11 cellular contexts compared by ENCODE assay signal in genomic region chr14:23061995-23062394, GRCh38. TPM values are rescaled to one million over a fixed set of nuclear protein-coding genes. Genes with fewer than 3 reads are reported as not detected.
A peak's percentile ranks its signal among the peaks of the same experiment; 100 is the strongest.
DNase-seq lines count a peak whose midpoint lies in the region; ATAC-seq, FAIRE-seq and TF ChIP-seq lines count a peak whose summit lies in the region.
"Had no signal": no experiment of that assay in that cellular context is flagged by ENCODE, and none has a peak within 500 bp of the region (broad histone marks: within the 10 kb centered on the region; RNA-seq: fewer than 3 reads in every experiment).

No MANE protein-coding gene starts in this region.

- no peaks in the 10 kb centered on the region for H3K27me3 Mint-ChIP-seq in WTC11 (ENCODE audit: low read depth)

- POLR2A ChIA-PET in WTC11 (lab: Charles Lee): interaction anchor here (0.6 kb wide), 3 partner anchors 65 to 240 kb away, joined by 3 to 5 read pairs (median 4); no protein-coding TSS in a partner anchor

- H3K9me3 ChIP-seq in heart left ventricle: no peaks in the 10 kb centered on the region

- H3K4me1 Mint-ChIP-seq in WTC11: peaks cover 3% of the 10 kb centered on the region; the same call in 1 of the 2 replicates

- peak; percentile 88 for DNase-seq in GM04504 (ENCODE audit: low read depth)
- no peak for DNase-seq in WTC11 (ENCODE audit: low spot score)
- peak in 3 of 5 donors; percentile 56 to 70 (median 56) for DNase-seq in heart left ventricle
- peak; percentile 83 for DNase-seq in skeletal muscle cell (ENCODE audit: low read depth)
- no peak for DNase-seq in C1 segment of cervical spinal cord (lab: John Stamatoyannopoulos, UW)
- no peak for DNase-seq in stimulated activated CD4-positive, alpha-beta T cell treated with anti-CD3 and anti-CD28 coated beads, Interleukin-4, amount 100 ng/mL, for 24 hours
- DNase-seq in D721Med (ENCODE audit: insufficient read length, low spot score): no peak
- DNase-seq: amygdala had no signal

- no peak for TF ChIP-seq POLR2A in heart left ventricle (IDR thresholded peaks at IDR 0.05)

- H3K9me3 Mint-ChIP-seq in WTC11: no peaks in the 10 kb centered on the region

- H3K4me3 Mint-ChIP-seq in WTC11: no peak overlapping the region

- CTCF ChIA-PET in WTC11 (lab: Charles Lee): interaction anchor here (0.6 to 1.2 kb wide), 4 partner anchors 15 to 75 kb away, joined by 3 to 4 read pairs (median 4); no protein-coding TSS in a partner anchor

- peak overlapping the region in 2 of 12 donors; percentile 31 to 46 for H3K27ac ChIP-seq in heart left ventricle

- ATAC-seq in WTC11 (no peak), heart left ventricle (peak in 3 of 4 donors; percentile 14 to 57 (median 52)), HG02763 (IDR thresholded peaks at IDR 0.05; ENCODE audit: unreplicated experiment) (no peak)

- intact Hi-C loops in heart left ventricle (cut with DNase I): no loop called here

- no peak for TF ChIP-seq CTCF in WTC11 (IDR thresholded peaks at IDR 0.05)
- TF ChIP-seq CTCF in heart left ventricle (IDR thresholded peaks at IDR 0.05): no peak
- no peak for TF ChIP-seq CTCF in D721Med (IDR thresholded peaks at IDR 0.05; ENCODE audit: insufficient read depth, missing control alignments)

- WGBS in heart left ventricle, 4 donors: 0 to 18% (median 10%) methylated on average over 4 of the region's 4 CpGs

- no peaks in the 10 kb centered on the region for H3K27me3 ChIP-seq in heart left ventricle

- H3K36me3 ChIP-seq in heart left ventricle: peaks cover 0 to 89% (median 86%) of the 10 kb centered on the region in 9 donors

- H3K4me3 ChIP-seq in heart left ventricle (no peak overlapping the region), skeletal muscle cell (ENCODE audit: low read depth, low read length) (no peak overlapping the region)

- H3K36me3 Mint-ChIP-seq in WTC11: peaks cover 69% of the 10 kb centered on the region

- no peak for FAIRE-seq in D721Med (lab: Jason Lieb, UNC)

- peaks cover 0 to 27% (median 13%) of the 10 kb centered on the region in 12 donors for H3K4me1 ChIP-seq in heart left ventricle

- H3K27ac Mint-ChIP-seq in WTC11: 0 out of 2 replicates have a peak overlapping the region, but pooled peaks have one; percentile 53

TF ChIP-seq in WTC11, 78 proteins besides CTCF, POLR2A, EP300 and RAD21:
- no peak for TF ChIP-seq SOX15 (CRISPR knock-in tag; IDR thresholded peaks at IDR 0.05)
- no peak for TF ChIP-seq FOXP1 (CRISPR knock-in tag; IDR thresholded peaks at IDR 0.05; ENCODE audit: borderline replicate concordance)
- TF ChIP-seq TP53 (CRISPR knock-in tag; IDR thresholded peaks at IDR 0.05): no peak
- TF ChIP-seq ZNF416 (CRISPR knock-in tag; IDR thresholded peaks at IDR 0.05): no peak
- TF ChIP-seq KAT7 (CRISPR knock-in tag; IDR thresholded peaks at IDR 0.05; ENCODE audit: borderline replicate concordance): no peak
- no peak for TF ChIP-seq USF2 (CRISPR knock-in tag; IDR thresholded peaks at IDR 0.05)
- TF ChIP-seq CREB1 (CRISPR knock-in tag; IDR thresholded peaks at IDR 0.05): no peak
- no peak for TF ChIP-seq MLX (CRISPR knock-in tag; IDR thresholded peaks at IDR 0.05)
- TF ChIP-seq, protein P1, sequence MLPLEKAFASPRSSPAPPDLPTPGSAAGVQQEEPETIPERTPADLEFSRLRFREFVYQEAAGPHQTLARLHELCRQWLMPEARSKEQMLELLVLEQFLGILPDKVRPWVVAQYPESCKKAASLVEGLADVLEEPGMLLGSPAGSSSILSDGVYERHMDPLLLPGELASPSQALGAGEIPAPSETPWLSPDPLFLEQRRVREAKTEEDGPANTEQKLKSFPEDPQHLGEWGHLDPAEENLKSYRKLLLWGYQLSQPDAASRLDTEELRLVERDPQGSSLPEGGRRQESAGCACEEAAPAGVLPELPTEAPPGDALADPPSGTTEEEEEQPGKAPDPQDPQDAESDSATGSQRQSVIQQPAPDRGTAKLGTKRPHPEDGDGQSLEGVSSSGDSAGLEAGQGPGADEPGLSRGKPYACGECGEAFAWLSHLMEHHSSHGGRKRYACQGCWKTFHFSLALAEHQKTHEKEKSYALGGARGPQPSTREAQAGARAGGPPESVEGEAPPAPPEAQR (CRISPR knock-in tag; IDR thresholded peaks at IDR 0.05): no peak
- no peak for TF ChIP-seq PREB (CRISPR knock-in tag; IDR thresholded peaks at IDR 0.05; ENCODE audit: borderline replicate concordance)
- no peak for TF ChIP-seq JAZF1 (CRISPR knock-in tag; IDR thresholded peaks at IDR 0.05)
- no peak for TF ChIP-seq NR1H2 (CRISPR knock-in tag; IDR thresholded peaks at IDR 0.05)
- TF ChIP-seq ZNF423 (CRISPR knock-in tag; IDR thresholded peaks at IDR 0.05): no peak
- TF ChIP-seq HMGA2 (CRISPR knock-in tag; IDR thresholded peaks at IDR 0.05): no peak
- TF ChIP-seq, protein P2, sequence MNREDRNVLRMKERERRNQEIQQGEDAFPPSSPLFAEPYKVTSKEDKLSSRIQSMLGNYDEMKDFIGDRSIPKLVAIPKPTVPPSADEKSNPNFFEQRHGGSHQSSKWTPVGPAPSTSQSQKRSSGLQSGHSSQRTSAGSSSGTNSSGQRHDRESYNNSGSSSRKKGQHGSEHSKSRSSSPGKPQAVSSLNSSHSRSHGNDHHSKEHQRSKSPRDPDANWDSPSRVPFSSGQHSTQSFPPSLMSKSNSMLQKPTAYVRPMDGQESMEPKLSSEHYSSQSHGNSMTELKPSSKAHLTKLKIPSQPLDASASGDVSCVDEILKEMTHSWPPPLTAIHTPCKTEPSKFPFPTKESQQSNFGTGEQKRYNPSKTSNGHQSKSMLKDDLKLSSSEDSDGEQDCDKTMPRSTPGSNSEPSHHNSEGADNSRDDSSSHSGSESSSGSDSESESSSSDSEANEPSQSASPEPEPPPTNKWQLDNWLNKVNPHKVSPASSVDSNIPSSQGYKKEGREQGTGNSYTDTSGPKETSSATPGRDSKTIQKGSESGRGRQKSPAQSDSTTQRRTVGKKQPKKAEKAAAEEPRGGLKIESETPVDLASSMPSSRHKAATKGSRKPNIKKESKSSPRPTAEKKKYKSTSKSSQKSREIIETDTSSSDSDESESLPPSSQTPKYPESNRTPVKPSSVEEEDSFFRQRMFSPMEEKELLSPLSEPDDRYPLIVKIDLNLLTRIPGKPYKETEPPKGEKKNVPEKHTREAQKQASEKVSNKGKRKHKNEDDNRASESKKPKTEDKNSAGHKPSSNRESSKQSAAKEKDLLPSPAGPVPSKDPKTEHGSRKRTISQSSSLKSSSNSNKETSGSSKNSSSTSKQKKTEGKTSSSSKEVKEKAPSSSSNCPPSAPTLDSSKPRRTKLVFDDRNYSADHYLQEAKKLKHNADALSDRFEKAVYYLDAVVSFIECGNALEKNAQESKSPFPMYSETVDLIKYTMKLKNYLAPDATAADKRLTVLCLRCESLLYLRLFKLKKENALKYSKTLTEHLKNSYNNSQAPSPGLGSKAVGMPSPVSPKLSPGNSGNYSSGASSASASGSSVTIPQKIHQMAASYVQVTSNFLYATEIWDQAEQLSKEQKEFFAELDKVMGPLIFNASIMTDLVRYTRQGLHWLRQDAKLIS (CRISPR knock-in tag; IDR thresholded peaks at IDR 0.05; ENCODE audit: borderline replicate concordance): no peak
- no peak for TF ChIP-seq ESRRA (CRISPR knock-in tag; IDR thresholded peaks at IDR 0.05; ENCODE audit: borderline replicate concordance)
- TF ChIP-seq GRHL2 (CRISPR knock-in tag; IDR thresholded peaks at IDR 0.05; ENCODE audit: insufficient replicate concordance, severe bottlenecking): no peak
TF ChIP-seq in WTC11: peak in this region for 0.

RNA-seq across cellular contexts. Expression of gene CDH24, which starts 4.7 kb away (rescaled TPM):
- total RNA-seq in WTC11 (2021) (17.9 to 18.8 TPM (median 18.8 TPM) in 3 replicates), heart left ventricle (1 to 10 TPM in 8 of 9 donors, under 1 TPM in 1; 0.72 to 3.3 (median 1.9) TPM)
- 1 to 10 TPM; 1.6 to 2.8 TPM for polyA plus RNA-seq in heart left ventricle

RNA-seq across cellular contexts. Expression of gene PSMB11, which starts 20.0 kb away (rescaled TPM):
- not detected in 3 replicates for total RNA-seq in WTC11 (2021)
- total RNA-seq in heart left ventricle: not detected
- polyA plus RNA-seq in heart left ventricle: not detected
- total RNA-seq: temporal lobe had no signal
- polyA plus RNA-seq: neural cell had no signal

RNA-seq across cellular contexts. Expression of gene PSMB5, which starts 27.3 kb away (rescaled TPM):
- total RNA-seq in WTC11 (2021): 200 to 224 TPM (median 203 TPM) in 3 replicates
- 100 to 1,000 TPM; 113 to 186 (median 122) TPM for total RNA-seq in heart left ventricle
- 100 to 1,000 TPM in 1 of 2 donors, 10 to 100 TPM in 1; 75.7 to 233 TPM for polyA plus RNA-seq in heart left ventricle

RNA-seq across cellular contexts. Expression of gene ACIN1, which starts 32.9 kb away (rescaled TPM):
- total RNA-seq in WTC11 (2021) (196 to 229 TPM (median 204 TPM) in 3 replicates), heart left ventricle (10 to 100 TPM; 42.0 to 91.2 (median 65.6) TPM)
- polyA plus RNA-seq in heart left ventricle: 10 to 100 TPM; 46.2 to 71.5 TPM

RNA-seq across cellular contexts. Expression of gene C14orf119, which starts 33.3 kb away (rescaled TPM):
- total RNA-seq in WTC11 (2021) (67.8 to 81.3 TPM (median 71.3 TPM) in 3 replicates), heart left ventricle (10 to 100 TPM; 15.3 to 35.9 (median 29.6) TPM)
- polyA plus RNA-seq in heart left ventricle: 10 to 100 TPM in 1 of 2 donors, 1 to 10 TPM in 1; 8.1 to 47.7 TPM

Comparison
In these comparisons a context has a peak if more than half of its experiments do, and no peak if none do; other contexts are left out.
1. DNase-seq: peak in GM04504 (single experiment), heart left ventricle (3 of 5) and skeletal muscle cell (single experiment); none in WTC11 (single experiment), C1 segment of cervical spinal cord (0 of 14), stimulated activated CD4-positive, alpha-beta T cell treated with anti-CD3 and anti-CD28 coated beads, Interleukin-4, amount 100 ng/mL, for 24 hours (single experiment) and D721Med (single experiment).
2. ATAC-seq: peak in heart left ventricle (3 of 4); none in WTC11 (single experiment) and HG02763 (single experiment).